6 cellular contexts compared by ENCODE assay signal in genomic region chr7:127587663-127588018, GRCh38.
DNase-seq lines count a peak whose midpoint lies in the region; ATAC-seq lines count a peak whose summit lies in the region.

No MANE protein-coding gene starts in this region.

- H3K9me3 ChIP-seq in muscle layer of duodenum (ENCODE audit: control insufficient read depth in 1 of 2, low read length in 2 of 2): no peaks in the 10 kb centered on the region

- peaks cover 18 to 20% of the 10 kb centered on the region in 2 donors for H3K36me3 ChIP-seq in muscle layer of duodenum (ENCODE audit: control insufficient read depth in 1 of 2, insufficient read depth in 2 of 2, low read length in 2 of 2)

- H3K27ac ChIP-seq in angular gyrus (ENCODE audit: low read depth, low read length) (peak overlapping the region; percentile 80), muscle layer of duodenum (ENCODE audit: low read length) (peak overlapping the region; percentile 69)

- peaks cover 24 to 49% of the 10 kb centered on the region in 2 donors for H3K4me1 ChIP-seq in muscle layer of duodenum (ENCODE audit: control insufficient read depth in 1 of 2, insufficient read depth in 2 of 2, low read length in 2 of 2)

- ATAC-seq in GM19395 (IDR thresholded peaks at IDR 0.05; ENCODE audit: unreplicated experiment): no peak

- no peaks in the 10 kb centered on the region for H3K27me3 ChIP-seq in muscle layer of duodenum (ENCODE audit: low read depth, low read length)

- peak overlapping the region; percentile 68 to 90 for H3K4me3 ChIP-seq in muscle layer of duodenum (ENCODE audit: low read depth in 1 of 2, low read length in 2 of 2)

- DNase-seq in DMS114 treated with DMSO at 0.1 percent for 48 hours (lab: John Stamatoyannopoulos, UW; ENCODE audit: unreplicated experiment) (peak; percentile 4), NCI-H146 treated with DMSO at 0.1 percent for 48 hours (lab: John Stamatoyannopoulos, UW; ENCODE audit: unreplicated experiment) (no peak), DMS79 (lab: John Stamatoyannopoulos, UW) (no peak)
